ENCODE assay signal across 19 cellular contexts in genomic region chr2:3669656-3670055, GRCh38. TPM values are rescaled to one million over a fixed set of nuclear protein-coding genes. Genes with fewer than 3 reads are reported as not detected.
DNase-seq lines count a peak whose midpoint lies in the region; ATAC-seq and TF ChIP-seq lines count a peak whose summit lies in the region.
"Had no signal": no experiment of that assay in that cellular context is flagged by ENCODE, and none has a peak within 500 bp of the region (broad histone marks: within the 10 kb centered on the region; RNA-seq: fewer than 3 reads in every experiment).

No MANE protein-coding gene starts in this region.

- no peaks in the 10 kb centered on the region for H3K79me1 ChIP-seq in H9 (ENCODE audit: insufficient read depth, low read depth, low read length, poor library complexity, severe bottlenecking)

- no peaks in the 10 kb centered on the region for H3K27me3 ChIP-seq in H9 (ENCODE audit: insufficient read depth, low read length)
- H3K27me3 ChIP-seq in hepatocyte, result no peaks in the 10 kb centered on the region

- H3K27ac Mint-ChIP-seq in H9, result no peak overlapping the region
- no peak overlapping the region for H3K27ac Mint-ChIP-seq in activated B cell treated with CpG ODN at 0.5 μM for 24 hours
- H3K27ac Mint-ChIP-seq in type B pancreatic cell, result no peak overlapping the region
- H3K27ac Mint-ChIP-seq: CD14-positive monocyte; CD8-positive, alpha-beta T cell; IgD-negative memory B cell had no signal

- no peaks in the 10 kb centered on the region for H3K79me2 ChIP-seq in H9 (ENCODE audit: insufficient read depth, low read length)
- no peaks in the 10 kb centered on the region for H3K79me2 ChIP-seq in hepatocyte

- no peak overlapping the region for H4K91ac ChIP-seq in H9 (ENCODE audit: insufficient read length, low read depth, low read length)

- H3K4me2 ChIP-seq in H9 (ENCODE audit: insufficient read depth, insufficient read length, low read length) (no peak overlapping the region), hepatocyte (no peak overlapping the region)
- H3K4me2 ChIP-seq: A549 had no signal

- H3K9me2 ChIP-seq in hepatocyte (replicated peaks; ENCODE audit: insufficient read depth), result no peaks in the 10 kb centered on the region

- no CpG with 5 or more reads among the region's 8 CpGs for WGBS in H9 (ENCODE audit: extremely low coverage, insufficient read length, low lambda C conversion rate)
- 89% methylated on average over 8 of the region's 8 CpGs for WGBS in hepatocyte (ENCODE audit: low lambda C conversion rate, missing lambda C conversion rate)

- no peak overlapping the region for H3K4ac ChIP-seq in H9 (ENCODE audit: low read depth, low read length)

- no peak overlapping the region for H2AFZ ChIP-seq in H9 (ENCODE audit: low read length)
- no peak overlapping the region for H2AFZ ChIP-seq in hepatocyte

- no peaks in the 10 kb centered on the region for H3K36me3 ChIP-seq in hepatocyte (replicated peaks; ENCODE audit: insufficient read depth, low read depth)

- H3K56ac ChIP-seq in H9 (ENCODE audit: insufficient read length, low read depth, low read length), result no peak overlapping the region

- CTCF ChIA-PET in activated B cell treated with CpG ODN at 0.5 μM for 24 hours (lab: Charles Lee), result no interaction called here

- no peak overlapping the region for H2BK12ac ChIP-seq in H9 (ENCODE audit: insufficient read length, low read depth, low read length)

- H3K4me3 Mint-ChIP-seq in H9 (no peak overlapping the region), activated B cell treated with CpG ODN at 0.5 μM for 24 hours (no peak overlapping the region), type B pancreatic cell (no peak overlapping the region)
- H3K4me3 Mint-ChIP-seq: CD14-positive monocyte; CD8-positive, alpha-beta T cell had no signal

- peaks cover 2% of the 10 kb centered on the region for H3K23me2 ChIP-seq in H9 (ENCODE audit: insufficient read length, low read depth, low read length, poor library complexity, severe bottlenecking)

- peaks cover 2% of the 10 kb centered on the region for H4K20me1 ChIP-seq in H9 (ENCODE audit: control insufficient read depth, insufficient read depth, insufficient read length)
- H4K20me1 ChIP-seq in hepatocyte (ENCODE audit: insufficient read depth, poor library complexity, severe bottlenecking), result no peaks in the 10 kb centered on the region

- no peak overlapping the region for H2BK15ac ChIP-seq in H9 (ENCODE audit: low read depth, low read length)

- H3K9me3 ChIP-seq in H9 (ENCODE audit: control insufficient read depth, low read depth, low read length) (no peaks in the 10 kb centered on the region), hepatocyte (ENCODE audit: low read depth) (no peaks in the 10 kb centered on the region)
- H3K9me3 ChIP-seq: A549 had no signal

- no peak overlapping the region for H2BK120ac ChIP-seq in H9 (ENCODE audit: low read depth, low read length, poor library complexity, severe bottlenecking)

- TF ChIP-seq CTCF in H9 (conservative IDR thresholded peaks at IDR 0.05) (no peak), activated B cell treated with CpG ODN at 0.5 μM for 24 hours (IDR thresholded peaks at IDR 0.05) (no peak), type B pancreatic cell (conservative IDR thresholded peaks at IDR 0.05) (no peak), hepatocyte (IDR thresholded peaks at IDR 0.05; ENCODE audit: poor library complexity) (no peak)

- H3K4me1 ChIP-seq in H9 (ENCODE audit: insufficient read depth, low read length) (no peaks in the 10 kb centered on the region), hepatocyte (ENCODE audit: insufficient read depth) (no peaks in the 10 kb centered on the region)
- H3K4me1 ChIP-seq: A549 had no signal

- no peak overlapping the region for H3K14ac ChIP-seq in H9 (ENCODE audit: insufficient read depth, low read length)

- no peak overlapping the region for H3K4me3 ChIP-seq in hepatocyte
- H3K4me3 ChIP-seq: A549 had no signal

- DNase-seq in H9 (peak; percentile 20), activated B cell treated with CpG ODN at 0.5 μM for 24 hours (peak; percentile 12), islet precursor cell (peak; percentile 35), type B pancreatic cell (ENCODE audit: extremely low spot score, unreplicated experiment) (peak; percentile 39), NCI-H2171 (lab: John Stamatoyannopoulos, UW) (no peak), NCI-H1048 (lab: John Stamatoyannopoulos, UW) (no peak), hepatocyte (ENCODE audit: low spot score) (no peak)
- DNase-seq: COR-L47, DMS53, GF-D8 had no signal

- H4K5ac ChIP-seq in H9 (ENCODE audit: insufficient read length, low read depth, low read length), result no peak overlapping the region

- no peak overlapping the region for H4K8ac ChIP-seq in H9 (replicated peaks; ENCODE audit: insufficient read length, low read depth, low read length)

- H3K9ac ChIP-seq in H9 (ENCODE audit: extremely low read depth, insufficient read length, low read length), result no peak overlapping the region

- H2AK5ac ChIP-seq in H9 (ENCODE audit: insufficient read length, low read length), result no peak overlapping the region

- H3K9me3 Mint-ChIP-seq in H9, result no peaks in the 10 kb centered on the region; a peak in 1 of 5 replicates
- no peaks in the 10 kb centered on the region for H3K9me3 Mint-ChIP-seq in activated B cell treated with CpG ODN at 0.5 μM for 24 hours
- H3K9me3 Mint-ChIP-seq in type B pancreatic cell, result no peaks in the 10 kb centered on the region
- H3K9me3 Mint-ChIP-seq: CD8-positive, alpha-beta T cell had no signal

- H3K4me1 Mint-ChIP-seq in H9 (peaks cover 0 to 5% of the 10 kb centered on the region in 2 experiments; a peak in 1 of 4 replicates), activated B cell treated with CpG ODN at 0.5 μM for 24 hours (no peaks in the 10 kb centered on the region), type B pancreatic cell (ENCODE audit: unreplicated experiment) (no peaks in the 10 kb centered on the region)
- H3K4me1 Mint-ChIP-seq: CD14-positive monocyte, IgD-negative memory B cell had no signal

- H3T11ph ChIP-seq in H9 (ENCODE audit: low read length), result no peak overlapping the region

- no peak overlapping the region for H2BK5ac ChIP-seq in H9 (ENCODE audit: insufficient read length, low read length)

- no peak overlapping the region for H2BK20ac ChIP-seq in H9 (ENCODE audit: low read depth, low read length, poor library complexity, severe bottlenecking)

- H3K27me3 Mint-ChIP-seq in H9 (ENCODE audit: low read depth) (peaks cover 4% of the 10 kb centered on the region), activated B cell treated with CpG ODN at 0.5 μM for 24 hours (peaks cover 8% of the 10 kb centered on the region), type B pancreatic cell (peaks cover 3% of the 10 kb centered on the region)

- H3K18ac ChIP-seq in H9 (ENCODE audit: insufficient read length, low read depth, low read length), result no peak overlapping the region

- no peak overlapping the region for H3K23ac ChIP-seq in H9 (ENCODE audit: insufficient read length, low read depth, low read length)

- no peaks in the 10 kb centered on the region for H3K36me3 Mint-ChIP-seq in H9 (ENCODE audit: insufficient read depth in 1 of 3, low read depth in 3 of 3)
- no peaks in the 10 kb centered on the region for H3K36me3 Mint-ChIP-seq in activated B cell treated with CpG ODN at 0.5 μM for 24 hours (ENCODE audit: low read depth)
- no peaks in the 10 kb centered on the region for H3K36me3 Mint-ChIP-seq in type B pancreatic cell
- H3K36me3 Mint-ChIP-seq: CD14-positive monocyte; CD8-positive, alpha-beta T cell had no signal

- POLR2A ChIA-PET in activated B cell treated with CpG ODN at 0.5 μM for 24 hours (lab: Charles Lee), result no interaction called here

- H3K27ac ChIP-seq in H9 (ENCODE audit: insufficient read length, low read depth, low read length), result no peak overlapping the region
- no peak overlapping the region for H3K27ac ChIP-seq in hepatocyte
- H3K27ac ChIP-seq: A549 had no signal

- intact Hi-C loops in activated B cell treated with CpG ODN at 0.5 μM for 24 hours (cut with micrococcal nuclease), result no loop called here

- ATAC-seq in activated B cell treated with CpG ODN at 0.5 μM for 24 hours (ENCODE audit: low read depth), result no peak
- ATAC-seq in GM21515 (IDR thresholded peaks at IDR 0.05; ENCODE audit: unreplicated experiment), result no peak
- ATAC-seq: A549; CD8-positive, alpha-beta T cell had no signal

RNA-seq across cellular contexts. Expression of gene ALLC, which starts 11.7 kb away (rescaled TPM):
- total RNA-seq in H9 (2021) (not detected in 2 replicates), activated B cell treated with CpG ODN at 0.5 μM for 24 hours (not detected in 2 replicates), type B pancreatic cell (ENCODE audit: low replicate concordance) (not detected in 2 replicates), hepatocyte (not detected in 2 replicates)
- polyA plus RNA-seq in hepatocyte, result not detected in 2 replicates
- total RNA-seq: CD8-positive, alpha-beta T cell; H4; HT-29 had no signal
- polyA plus RNA-seq: A549, AG04450, BJ, CD14-positive monocyte, IgD-negative memory B cell had no signal

RNA-seq across cellular contexts. Expression of gene DCDC2C, which starts 33.7 kb away (rescaled TPM):
- not detected in 2 replicates for total RNA-seq in H9 (2021)
- not detected in 2 replicates for total RNA-seq in activated B cell treated with CpG ODN at 0.5 μM for 24 hours
- not detected in 2 replicates for total RNA-seq in type B pancreatic cell (ENCODE audit: low replicate concordance)
- total RNA-seq in hepatocyte, result not detected in 2 replicates
- polyA plus RNA-seq in hepatocyte, result not detected in 2 replicates
- total RNA-seq: CD8-positive, alpha-beta T cell; H4; HT-29 had no signal
- polyA plus RNA-seq: A549, AG04450, BJ, CD14-positive monocyte, IgD-negative memory B cell had no signal

Comparison
In these comparisons a context has a peak if more than half of its experiments do, and no peak if none do; other contexts are left out.
1. DNase-seq: peak in H9 (single experiment), activated B cell treated with CpG ODN at 0.5 μM for 24 hours (single experiment), islet precursor cell (single experiment) and type B pancreatic cell (single experiment); none in NCI-H2171 (single experiment), NCI-H1048 (single experiment) and hepatocyte (single experiment).